34 cellular contexts compared by ENCODE assay signal in the genomic region with DNA sequence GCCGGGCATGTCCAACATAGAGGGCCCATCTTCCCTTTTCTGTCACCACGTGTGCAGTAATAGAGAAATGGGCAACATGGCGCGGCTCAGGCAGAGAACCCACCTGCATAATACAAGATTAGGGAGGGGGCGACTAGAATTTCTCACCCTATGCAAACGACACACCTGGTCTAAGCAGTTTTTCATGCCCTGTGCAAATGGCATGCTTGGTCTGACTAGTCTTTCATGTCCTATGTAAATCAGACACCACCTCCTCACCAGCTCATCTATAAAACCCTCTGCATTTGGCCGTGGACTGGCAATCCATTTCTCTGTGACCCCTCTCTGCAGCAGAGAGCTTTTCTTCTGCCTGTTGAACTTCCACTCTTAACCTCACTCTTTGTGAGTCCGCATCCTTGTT.
"Had no signal": no experiment of that assay in that cellular context is flagged by ENCODE, and none has a peak within 500 bp of the region (broad histone marks: within the 10 kb centered on the region; RNA-seq: fewer than 3 reads in every experiment).

No MANE protein-coding gene starts in this region.

- DNase-seq: activated CD4-positive, alpha-beta T cell treated with anti-CD3 and anti-CD28 coated beads for 48 hours; activated CD4-positive, alpha-beta T cell treated with anti-CD3 and anti-CD28 coated beads, Interleukin-2, amount 50 U/mL, for 48 hours; activated CD8-positive, alpha-beta memory T cell treated with anti-CD3 and anti-CD28 coated beads for 24 hours; activated gamma-delta T cell; activated naive CD4-positive, alpha-beta T cell treated with anti-CD3 and anti-CD28 coated beads, Interleukin-2, amount 10 ng/mL, durations not matched to agents 7 days and 5 days; amygdala; dermis blood vessel endothelial cell; effector CD4-positive, alpha-beta T cell; esophagus squamous epithelium; foreskin melanocyte; glutamatergic neuron; islet precursor cell; left ventricle myocardium superior; ovary; right lobe of liver; stimulated activated CD4-positive, alpha-beta T cell treated with anti-CD3 and anti-CD28 coated beads, Interleukin-12 subunit alpha, Interleukin-12 subunit beta, amount 100 ng/mL, for 4 hours; stimulated activated CD4-positive, alpha-beta T cell treated with anti-CD3 and anti-CD28 coated beads, Interleukin-4, amount 100 ng/mL, for 1 hour; stimulated activated naive CD8-positive, alpha-beta T cell treated with anti-CD3 and anti-CD28 coated beads, Interleukin-15, amount 100 ng/mL, for 72 hours; substantia nigra; T-helper 9 cell; thyroid gland; upper lobe of left lung had no signal

- H3K27ac Mint-ChIP-seq: activated naive CD4-positive, alpha-beta T cell treated with anti-CD3 and anti-CD28 coated beads, Interleukin-2, amount 10 ng/mL, durations not matched to agents 7 days and 5 days; T-helper 1 cell treated with Interleukin-12 subunit alpha and Interleukin-12 subunit beta and Interleukin-4 antibody, amounts not matched to agents 30 μg/mL and 1 μg/mL, for 36 hours had no signal

- H3K9me3 ChIP-seq: esophagus squamous epithelium, ovary, right lobe of liver, thyroid gland, upper lobe of left lung, vagina had no signal

- H3K4me1 ChIP-seq: esophagus squamous epithelium, right lobe of liver, thyroid gland, upper lobe of left lung, vagina had no signal

- H3K27me3 Mint-ChIP-seq: activated naive CD4-positive, alpha-beta T cell treated with anti-CD3 and anti-CD28 coated beads, Interleukin-2, amount 10 ng/mL, durations not matched to agents 7 days and 5 days; central memory CD8-positive, alpha-beta T cell; progenitor cell of endocrine pancreas; stimulated activated naive CD8-positive, alpha-beta T cell treated with anti-CD3 and anti-CD28 coated beads, Interleukin-15, amount 100 ng/mL, for 72 hours had no signal

- H3K27ac ChIP-seq: epithelial cell of prostate, esophagus squamous epithelium, ovary, right lobe of liver, skin epidermis, thyroid gland, upper lobe of left lung, vagina, VCaP had no signal

- H3K4me3 Mint-ChIP-seq: activated naive CD4-positive, alpha-beta T cell treated with anti-CD3 and anti-CD28 coated beads, Interleukin-2, amount 10 ng/mL, durations not matched to agents 7 days and 5 days; central memory CD8-positive, alpha-beta T cell; T-helper 1 cell treated with Interleukin-12 subunit alpha and Interleukin-12 subunit beta and Interleukin-4 antibody, amounts not matched to agents 30 μg/mL and 1 μg/mL, for 36 hours had no signal

- H3K27me3 ChIP-seq: esophagus squamous epithelium, ovary, right lobe of liver, thyroid gland, upper lobe of left lung, vagina had no signal

- H3K9me3 Mint-ChIP-seq: activated naive CD4-positive, alpha-beta T cell treated with anti-CD3 and anti-CD28 coated beads, Interleukin-2, amount 10 ng/mL, durations not matched to agents 7 days and 5 days; central memory CD8-positive, alpha-beta T cell; stimulated activated naive CD8-positive, alpha-beta T cell treated with anti-CD3 and anti-CD28 coated beads, Interleukin-15, amount 100 ng/mL, for 72 hours; T-helper 1 cell treated with Interleukin-12 subunit alpha and Interleukin-12 subunit beta and Interleukin-4 antibody, amounts not matched to agents 30 μg/mL and 1 μg/mL, for 36 hours had no signal

- H3K36me3 Mint-ChIP-seq: activated naive CD4-positive, alpha-beta T cell treated with anti-CD3 and anti-CD28 coated beads, Interleukin-2, amount 10 ng/mL, durations not matched to agents 7 days and 5 days had no signal

- FAIRE-seq: bronchial epithelial cell, colon, endometrium, TTC549 had no signal

- ATAC-seq: activated CD4-positive, CD25-positive, alpha-beta regulatory T cell treated with anti-CD3 and anti-CD28 coated beads, Interleukin-2, amount 50 U/mL, for 24 hours; left ventricle myocardium superior; right lobe of liver; stimulated activated naive CD8-positive, alpha-beta T cell treated with anti-CD3 and anti-CD28 coated beads, Interleukin-15, amount 100 ng/mL, for 72 hours had no signal

- H3K36me3 ChIP-seq: esophagus squamous epithelium, ovary, right lobe of liver, thyroid gland, upper lobe of left lung, vagina had no signal

- H3K4me3 ChIP-seq: esophagus squamous epithelium, ovary, right lobe of liver, skin epidermis, thyroid gland, upper lobe of left lung, vagina had no signal
